Comparison of ENCODE assay signal across 20 cellular contexts in the genomic region with DNA sequence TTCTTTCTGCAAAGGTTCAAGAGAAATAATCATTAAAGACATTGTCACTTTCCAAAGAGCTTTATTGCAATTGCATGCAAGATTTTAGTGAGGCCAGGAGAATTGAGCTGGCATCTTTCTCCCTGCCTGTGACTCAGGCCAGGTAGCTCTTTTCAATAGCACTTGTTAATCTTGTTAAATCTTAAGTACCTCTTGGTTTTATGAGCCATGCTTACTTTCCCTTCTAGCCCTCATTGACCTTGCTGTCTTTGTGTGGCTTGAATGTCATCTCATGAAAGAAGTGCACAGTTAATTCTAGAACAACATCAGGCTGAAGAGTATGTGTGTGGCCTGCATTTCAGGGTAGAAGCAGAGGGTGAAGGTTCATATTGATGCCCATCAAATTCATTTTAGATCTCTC.
"Had no signal": no experiment of that assay in that cellular context is flagged by ENCODE, and none has a peak within 500 bp of the region (broad histone marks: within the 10 kb centered on the region; RNA-seq: fewer than 3 reads in every experiment).

No MANE protein-coding gene starts in this region.

- H3K36me3 ChIP-seq: brain microvascular endothelial cell, gastroesophageal sphincter, heart left ventricle, ovary, transverse colon had no signal

- H3K27me3 ChIP-seq: gastroesophageal sphincter, heart left ventricle, ovary, transverse colon had no signal

- H3K4me3 ChIP-seq: gastroesophageal sphincter, heart left ventricle, ovary, psoas muscle, transverse colon had no signal

- DNase-seq: activated B cell treated with CpG ODN at 0.5 μM for 24 hours; activated CD4-positive, alpha-beta T cell treated with anti-CD3 and anti-CD28 coated beads for 48 hours; activated CD8-positive, alpha-beta T cell treated with anti-CD3 and anti-CD28 coated beads for 36 hours; activated effector memory CD4-positive, alpha-beta T cell treated with Interleukin-2 at 50 U/mL for 16 hours; activated naive CD4-positive, alpha-beta T cell treated with anti-CD3 and anti-CD28 coated beads, Interleukin-2, amount 10 ng/mL, durations not matched to agents 7 days and 5 days; activated T-cell treated with anti-CD3 and anti-CD28 coated beads, Interleukin-2, amount 50 U/mL, for 24 hours; aorta; brain microvascular endothelial cell; central memory CD4-positive, alpha-beta T cell; heart left ventricle; natural killer cell; ovary; psoas muscle; right cardiac atrium; stimulated activated CD4-positive, alpha-beta T cell treated with anti-CD3 and anti-CD28 coated beads, Interleukin-2, amount 100 ng/mL, for 24 hours; T-helper 1 cell; T-helper 9 cell; transverse colon had no signal

- H3K27ac ChIP-seq: brain microvascular endothelial cell, gastroesophageal sphincter, heart left ventricle, ovary, psoas muscle, transverse colon had no signal

- FAIRE-seq: colon had no signal

- H3K4me1 ChIP-seq: heart left ventricle had no signal

- H3K9me3 ChIP-seq: gastroesophageal sphincter, heart left ventricle, ovary, psoas muscle, transverse colon had no signal
